Comparison of ENCODE assay signal across 9 cellular contexts in the genomic region with DNA sequence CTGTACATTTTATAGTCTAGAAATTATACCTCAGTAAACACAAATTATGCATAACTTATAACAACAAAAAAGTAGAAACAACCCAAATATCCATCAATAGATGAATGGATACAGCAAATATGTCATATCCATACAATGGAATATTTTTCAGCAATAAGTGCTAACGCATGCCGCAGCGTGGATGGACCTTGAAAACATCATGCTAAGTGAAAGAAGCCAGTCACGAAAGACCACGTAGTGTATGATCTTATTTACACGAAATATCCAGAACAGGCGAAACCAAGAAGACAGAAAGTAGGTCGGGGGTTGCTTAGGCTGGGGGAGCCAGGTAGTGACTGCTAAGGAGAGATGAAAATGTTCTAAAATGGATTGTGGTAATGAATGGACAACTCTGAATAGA.
"Had no signal": no experiment of that assay in that cellular context is flagged by ENCODE, and none has a peak within 500 bp of the region (broad histone marks: within the 10 kb centered on the region; RNA-seq: fewer than 3 reads in every experiment).

No MANE protein-coding gene starts in this region.

- ATAC-seq: GM23338, K562 had no signal

- DNase-seq: H9, HCEC 1CT, IMR-90, KG1 had no signal

- H3K4me2 ChIP-seq: GM23338 had no signal

- FAIRE-seq: H1, H54, HTR-8/SVneo, K562 had no signal

- H3K4me3 ChIP-seq: GM23338, K562 had no signal

- H2AFZ ChIP-seq: GM23338 had no signal
